1 cellular context compared by ENCODE assay signal in genomic region chr10:24912214-24912613, GRCh38.
TF ChIP-seq lines count a peak whose summit lies in the region.

No MANE protein-coding gene starts in this region.

TF ChIP-seq in HepG2, 621 proteins besides CTCF, POLR2A, EP300 and RAD21 (continued from another document):
- no peak for TF ChIP-seq ZNF577 (CRISPR knock-in tag; IDR thresholded peaks at IDR 0.05; ENCODE audit: borderline replicate concordance, low read depth)
- no peak for TF ChIP-seq PHB2 (IDR thresholded peaks at IDR 0.05; ENCODE audit: partially characterized antibody)
- no peak for TF ChIP-seq MED13 (CRISPR knock-in tag; IDR thresholded peaks at IDR 0.05)
- no peak for TF ChIP-seq ZNF362 (CRISPR knock-in tag; IDR thresholded peaks at IDR 0.05; ENCODE audit: borderline replicate concordance)
- no peak for TF ChIP-seq SSRP1 (CRISPR knock-in tag; IDR thresholded peaks at IDR 0.05)
- TF ChIP-seq PTBP1 (IDR thresholded peaks at IDR 0.05; ENCODE audit: low read depth, low read length, poor library complexity, severe bottlenecking) = no peak
- no peak for TF ChIP-seq ATRX (CRISPR knock-in tag; IDR thresholded peaks at IDR 0.05; ENCODE audit: borderline replicate concordance)
